ENCODE assay signal across 1 cellular context in genomic region chr9:105890046-105890822, GRCh38.
TF ChIP-seq lines count a peak whose summit lies in the region.

No MANE protein-coding gene starts in this region.

TF ChIP-seq in GM23338, 12 proteins besides CTCF, POLR2A, EP300 and RAD21:
- TF ChIP-seq ZNF462 (CRISPR knock-in tag; IDR thresholded peaks at IDR 0.05) (0 out of 2 replicates have a peak, but pooled peaks have one; percentile 44), JUNB (IDR thresholded peaks at IDR 0.05; ENCODE audit: unreplicated experiment) (no peak), NANOG (IDR thresholded peaks at IDR 0.05; ENCODE audit: borderline replicate concordance) (no peak), EZH2phosphoT487 (IDR thresholded peaks at IDR 0.05; ENCODE audit: unreplicated experiment) (no peak), REST (IDR thresholded peaks at IDR 0.05; ENCODE audit: unreplicated experiment) (no peak), STAT1 (IDR thresholded peaks at IDR 0.05; ENCODE audit: unreplicated experiment) (no peak), ZNF331 (CRISPR knock-in tag; IDR thresholded peaks at IDR 0.05; ENCODE audit: low read depth) (no peak)
TF ChIP-seq in GM23338: peak in this region for 1.
